1 cellular context compared by ENCODE assay signal in the genomic region with DNA sequence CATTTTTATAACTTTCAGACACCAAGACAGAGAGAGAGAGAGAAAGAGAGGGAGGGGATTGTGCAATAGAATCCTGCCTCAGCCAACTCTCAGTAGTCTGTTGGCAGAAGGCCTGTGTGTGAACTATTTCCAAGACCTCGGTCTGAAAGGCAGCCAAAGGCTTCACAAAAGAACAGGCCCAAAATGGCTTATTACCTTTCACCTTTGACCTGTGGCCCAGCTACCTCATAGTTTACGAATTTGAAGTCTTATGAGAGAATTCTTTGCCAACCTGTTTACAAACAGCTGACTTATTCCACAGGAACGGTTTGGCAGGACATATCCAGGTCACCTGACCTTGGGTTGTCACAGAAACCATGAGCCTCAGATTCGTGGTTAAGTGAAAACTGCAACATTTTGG.
TF ChIP-seq lines count a peak whose summit lies in the region.

No MANE protein-coding gene starts in this region.

TF ChIP-seq in endothelial cell of umbilical vein, 7 proteins besides CTCF, POLR2A, EP300 and RAD21:
- TF ChIP-seq MYC (IDR thresholded peaks at IDR 0.05; ENCODE audit: low read depth, low read length) (no peak), GATA2 (IDR thresholded peaks at IDR 0.05; ENCODE audit: insufficient read depth, insufficient read length, low read depth, low read length) (no peak), EZH2 (IDR thresholded peaks at IDR 0.05; ENCODE audit: borderline replicate concordance, low read depth, low read length, severe bottlenecking) (no peak), FOS (IDR thresholded peaks at IDR 0.05; ENCODE audit: borderline replicate concordance, insufficient read depth, low read length) (no peak), JUN (IDR thresholded peaks at IDR 0.05; ENCODE audit: borderline replicate concordance, insufficient read depth, insufficient read length, low read depth) (no peak), POLR2AphosphoS5 (IDR thresholded peaks at IDR 0.05; ENCODE audit: insufficient read depth, low read depth, low read length) (no peak)
- TF ChIP-seq, protein P1, sequence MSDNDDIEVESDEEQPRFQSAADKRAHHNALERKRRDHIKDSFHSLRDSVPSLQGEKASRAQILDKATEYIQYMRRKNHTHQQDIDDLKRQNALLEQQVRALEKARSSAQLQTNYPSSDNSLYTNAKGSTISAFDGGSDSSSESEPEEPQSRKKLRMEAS (IDR thresholded peaks at IDR 0.05; ENCODE audit: insufficient read depth, insufficient read length): no peak
